In genomic region chr4:15777697-15778096, GRCh38 we compare ENCODE assay signal across 11 cellular contexts. TPM values are rescaled to one million over a fixed set of nuclear protein-coding genes. Genes with fewer than 3 reads are reported as not detected.
DNase-seq lines count a peak whose midpoint lies in the region; ATAC-seq and TF ChIP-seq lines count a peak whose summit lies in the region.
"Had no signal": no experiment of that assay in that cellular context is flagged by ENCODE, and none has a peak within 500 bp of the region (broad histone marks: within the 10 kb centered on the region; RNA-seq: fewer than 3 reads in every experiment).

No MANE protein-coding gene starts in this region.

- no peak overlapping the region for H3K27ac ChIP-seq in CD8-positive, alpha-beta T cell (ENCODE audit: low read depth, low read length)
- no peak overlapping the region for H3K27ac ChIP-seq in H9 (ENCODE audit: insufficient read length, low read depth, low read length)
- H3K27ac ChIP-seq: breast epithelium, ovary had no signal

- H3K4me1 Mint-ChIP-seq in CD8-positive, alpha-beta T cell (ENCODE audit: low read depth) = peaks cover 56% of the 10 kb centered on the region
- H3K4me1 Mint-ChIP-seq in H9 = peaks cover 12 to 14% of the 10 kb centered on the region in 2 experiments
- peaks cover 55% of the 10 kb centered on the region for H3K4me1 Mint-ChIP-seq in activated naive CD8-positive, alpha-beta T cell treated with anti-CD3 and anti-CD28 coated beads for 36 hours
- H3K4me1 Mint-ChIP-seq in nephron progenitor cell = peaks cover 11% of the 10 kb centered on the region

- peak; percentile 5 for ATAC-seq in CD8-positive, alpha-beta T cell
- ATAC-seq in GM19455 (IDR thresholded peaks at IDR 0.05; ENCODE audit: unreplicated experiment) = no peak
- no peak for ATAC-seq in GM19467 (IDR thresholded peaks at IDR 0.05; ENCODE audit: unreplicated experiment)

- no peaks in the 10 kb centered on the region for H3K9me3 ChIP-seq in CD8-positive, alpha-beta T cell (ENCODE audit: low read length)
- no peaks in the 10 kb centered on the region for H3K9me3 ChIP-seq in H9 (ENCODE audit: control insufficient read depth, low read depth, low read length)
- H3K9me3 ChIP-seq: breast epithelium, ovary had no signal

- H3T11ph ChIP-seq in H9 (ENCODE audit: low read length) = no peak overlapping the region

- no peaks in the 10 kb centered on the region for H3K36me3 ChIP-seq in CD8-positive, alpha-beta T cell (ENCODE audit: insufficient read depth, low read length)
- H3K36me3 ChIP-seq: breast epithelium, ovary had no signal

- H3K27me3 Mint-ChIP-seq in CD8-positive, alpha-beta T cell (ENCODE audit: low read depth) = no peaks in the 10 kb centered on the region
- H3K27me3 Mint-ChIP-seq in H9 (ENCODE audit: low read depth) (peaks cover 88% of the 10 kb centered on the region), nephron progenitor cell (ENCODE audit: low read depth, poor library complexity) (peaks cover 95% of the 10 kb centered on the region)
- peaks cover 13% of the 10 kb centered on the region for H3K27me3 Mint-ChIP-seq in activated naive CD8-positive, alpha-beta T cell treated with anti-CD3 and anti-CD28 coated beads for 36 hours

- no peak overlapping the region for H2AK5ac ChIP-seq in H9 (ENCODE audit: insufficient read length, low read length)

- no peak overlapping the region for H2AFZ ChIP-seq in H9 (ENCODE audit: low read length)

- H3K23me2 ChIP-seq in H9 (ENCODE audit: insufficient read length, low read depth, low read length, poor library complexity, severe bottlenecking) = peaks cover 12% of the 10 kb centered on the region

- no CpG with 5 or more reads among the region's 5 CpGs for WGBS in H9 (ENCODE audit: extremely low coverage, insufficient read length, low lambda C conversion rate)

- H3K14ac ChIP-seq in H9 (ENCODE audit: insufficient read depth, low read length) = no peak overlapping the region

- H3K56ac ChIP-seq in H9 (ENCODE audit: insufficient read length, low read depth, low read length) = no peak overlapping the region

- H3K9ac ChIP-seq in H9 (ENCODE audit: extremely low read depth, insufficient read length, low read length) = no peak overlapping the region

- no peak overlapping the region for H2BK12ac ChIP-seq in H9 (ENCODE audit: insufficient read length, low read depth, low read length)

- no peak overlapping the region for H2BK5ac ChIP-seq in H9 (ENCODE audit: insufficient read length, low read length)

- H2BK20ac ChIP-seq in H9 (ENCODE audit: low read depth, low read length, poor library complexity, severe bottlenecking) = no peak overlapping the region

- intact Hi-C loops in CD8-positive, alpha-beta T cell (cut with DNase I, micrococcal nuclease) = loop anchor here in 1 of 2 experiments (2.0 to 10.0 kb wide), 2 partner anchors 47 to 447 kb away; partner anchors contain the start of gene TAPT1

- no peak overlapping the region for H4K8ac ChIP-seq in H9 (replicated peaks; ENCODE audit: insufficient read length, low read depth, low read length)

- H3K23ac ChIP-seq in H9 (ENCODE audit: insufficient read length, low read depth, low read length) = no peak overlapping the region

- H3K79me2 ChIP-seq in H9 (ENCODE audit: insufficient read depth, low read length) = no peaks in the 10 kb centered on the region

- H3K27ac Mint-ChIP-seq in CD8-positive, alpha-beta T cell = peak overlapping the region; percentile 68
- no peak overlapping the region for H3K27ac Mint-ChIP-seq in H9
- peak overlapping the region; percentile 93 for H3K27ac Mint-ChIP-seq in activated naive CD8-positive, alpha-beta T cell treated with anti-CD3 and anti-CD28 coated beads for 36 hours
- H3K27ac Mint-ChIP-seq in nephron progenitor cell = no peak overlapping the region

- H3K4me1 ChIP-seq in CD8-positive, alpha-beta T cell (ENCODE audit: insufficient read depth, low read length) = peaks cover 29% of the 10 kb centered on the region
- H3K4me1 ChIP-seq in H9 (ENCODE audit: insufficient read depth, low read length) = no peaks in the 10 kb centered on the region

- peaks cover 11% of the 10 kb centered on the region for H3K36me3 Mint-ChIP-seq in CD8-positive, alpha-beta T cell
- H3K36me3 Mint-ChIP-seq in H9 (ENCODE audit: insufficient read depth in 1 of 3, low read depth in 3 of 3) = no peaks in the 10 kb centered on the region
- H3K36me3 Mint-ChIP-seq in activated naive CD8-positive, alpha-beta T cell treated with anti-CD3 and anti-CD28 coated beads for 36 hours = peaks cover 38% of the 10 kb centered on the region
- no peaks in the 10 kb centered on the region for H3K36me3 Mint-ChIP-seq in nephron progenitor cell (ENCODE audit: low read depth)

- DNase-seq in CD8-positive, alpha-beta T cell = no peak
- DNase-seq in H9 = no peak
- DNase-seq in activated naive CD8-positive, alpha-beta T cell treated with anti-CD3 and anti-CD28 coated beads for 36 hours = no peak
- DNase-seq in nephron progenitor cell = no peak
- DNase-seq in erythroblast (lab: John Stamatoyannopoulos, UW) = no peak
- DNase-seq: DMS153 had no signal

- no peak for TF ChIP-seq CTCF in CD8-positive, alpha-beta T cell (IDR thresholded peaks at IDR 0.05)
- TF ChIP-seq CTCF in H9 (conservative IDR thresholded peaks at IDR 0.05) = no peak
- no peak for TF ChIP-seq CTCF in nephron progenitor cell (IDR thresholded peaks at IDR 0.05)

- no peak for TF ChIP-seq POLR2A in erythroblast (IDR thresholded peaks at IDR 0.05; ENCODE audit: low read length)

- H2BK15ac ChIP-seq in H9 (ENCODE audit: low read depth, low read length) = no peak overlapping the region

- H4K20me1 ChIP-seq in H9 (ENCODE audit: control insufficient read depth, insufficient read depth, insufficient read length) = no peaks in the 10 kb centered on the region

- H3K4ac ChIP-seq in H9 (ENCODE audit: low read depth, low read length) = no peak overlapping the region

- H4K91ac ChIP-seq in H9 (ENCODE audit: insufficient read length, low read depth, low read length) = no peak overlapping the region

- POLR2A ChIA-PET in CD8-positive, alpha-beta T cell (lab: Charles Lee) = interaction anchor here (1.4 to 1.8 kb wide), 2 partner anchors 10 to 11 kb away, joined by 3 to 6 read pairs; no protein-coding TSS in a partner anchor

- H3K4me3 Mint-ChIP-seq in CD8-positive, alpha-beta T cell = peak overlapping the region; percentile 85
- peak overlapping the region; percentile 67 to 84; a peak in 4 of 5 replicates for H3K4me3 Mint-ChIP-seq in H9
- peak overlapping the region; percentile 94 for H3K4me3 Mint-ChIP-seq in activated naive CD8-positive, alpha-beta T cell treated with anti-CD3 and anti-CD28 coated beads for 36 hours
- H3K4me3 Mint-ChIP-seq in nephron progenitor cell = peak overlapping the region; percentile 80

- no peaks in the 10 kb centered on the region for H3K79me1 ChIP-seq in H9 (ENCODE audit: insufficient read depth, low read depth, low read length, poor library complexity, severe bottlenecking)

- H4K5ac ChIP-seq in H9 (ENCODE audit: insufficient read length, low read depth, low read length) = no peak overlapping the region

- peak overlapping the region; percentile 74 for H3K4me3 ChIP-seq in CD8-positive, alpha-beta T cell (ENCODE audit: low read depth, low read length)

- no peaks in the 10 kb centered on the region for H3K27me3 ChIP-seq in CD8-positive, alpha-beta T cell (ENCODE audit: insufficient read depth, low read length)
- peaks cover 20% of the 10 kb centered on the region for H3K27me3 ChIP-seq in H9 (ENCODE audit: insufficient read depth, low read length)
- H3K27me3 ChIP-seq: breast epithelium, ovary had no signal

- no peak overlapping the region for H3K18ac ChIP-seq in H9 (ENCODE audit: insufficient read length, low read depth, low read length)

- H3K9me3 Mint-ChIP-seq in CD8-positive, alpha-beta T cell = no peaks in the 10 kb centered on the region
- H3K9me3 Mint-ChIP-seq in H9 (no peaks in the 10 kb centered on the region), nephron progenitor cell (no peaks in the 10 kb centered on the region)
- no peaks in the 10 kb centered on the region for H3K9me3 Mint-ChIP-seq in activated naive CD8-positive, alpha-beta T cell treated with anti-CD3 and anti-CD28 coated beads for 36 hours

- H3K4me2 ChIP-seq in H9 (ENCODE audit: insufficient read depth, insufficient read length, low read length) = peak overlapping the region; percentile 81

- CTCF ChIA-PET in CD8-positive, alpha-beta T cell (lab: Charles Lee) = interaction anchor here (1.0 to 1.5 kb wide), 3 partner anchors 20 to 51 kb away, joined by 3 to 7 read pairs (median 4); no protein-coding TSS in a partner anchor

- H2BK120ac ChIP-seq in H9 (ENCODE audit: low read depth, low read length, poor library complexity, severe bottlenecking) = no peak overlapping the region

RNA-seq across cellular contexts. Expression of gene CD38, which starts 0.4 kb away (rescaled TPM):
- total RNA-seq in CD8-positive, alpha-beta T cell = 1 to 10 TPM; 3.5 to 6.2 TPM
- 0.07 and 0.57 TPM in 2 replicates for total RNA-seq in H9 (2021)
- 10 to 100 TPM; 40.3 to 42.1 TPM for total RNA-seq in activated naive CD8-positive, alpha-beta T cell treated with anti-CD3 and anti-CD28 coated beads for 36 hours
- total RNA-seq: LHCN-M2 had no signal

Comparison
In these comparisons a context has a peak if more than half of its experiments do, and no peak if none do; other contexts are left out.
1. H3K27ac Mint-ChIP-seq: peak in CD8-positive, alpha-beta T cell (single experiment) and activated naive CD8-positive, alpha-beta T cell treated with anti-CD3 and anti-CD28 coated beads for 36 hours (single experiment); none in H9 (0 of 3) and nephron progenitor cell (single experiment).
2. RNA of gene CD38, which starts 0.4 kb away (total RNA-seq): 40.3 to 42.1 TPM in activated naive CD8-positive, alpha-beta T cell treated with anti-CD3 and anti-CD28 coated beads for 36 hours; 3.5 to 6.2 TPM in CD8-positive, alpha-beta T cell and 0.07 to 0.57 TPM in H9; every median in the first group is over 4 times any median in the second.
3. Peak in every context shown above with its lines, with median percentiles within 50 percentile points of each other: H3K4me3 Mint-ChIP-seq.